In genomic region chr14:104732931-104733681, GRCh38 we compare ENCODE assay signal across 18 cellular contexts. TPM values are rescaled to one million over a fixed set of nuclear protein-coding genes. Genes with fewer than 3 reads are reported as not detected.
A peak's percentile ranks its signal among the peaks of the same experiment; 100 is the strongest.
DNase-seq lines count a peak whose midpoint lies in the region; ATAC-seq, FAIRE-seq and TF ChIP-seq lines count a peak whose summit lies in the region.
"Had no signal": no experiment of that assay in that cellular context is flagged by ENCODE, and none has a peak within 500 bp of the region (broad histone marks: within the 10 kb centered on the region; RNA-seq: fewer than 3 reads in every experiment).

No MANE protein-coding gene starts in this region.

- H3K27me3 ChIP-seq in keratinocyte (ENCODE audit: control insufficient read depth, extremely low read depth, insufficient read depth, low read length) (no peaks in the 10 kb centered on the region), gastrocnemius medialis (no peaks in the 10 kb centered on the region)
- H3K27me3 ChIP-seq: brain microvascular endothelial cell had no signal

- peak; percentile 1 to 10 for ATAC-seq in gastrocnemius medialis
- ATAC-seq: activated naive CD4-positive, alpha-beta T cell treated with anti-CD3 and anti-CD28 coated beads, Interleukin-2, amount 50 U/mL, for 72 hours; natural killer cell treated with Interleukin-12 subunit alpha and Interleukin-12 subunit beta and Interleukin-15 and Interleukin-18, amount 100 ng/mL, for 72 hours had no signal

- peaks cover 16% of the 10 kb centered on the region for H3K27me3 Mint-ChIP-seq in Calu3 (ENCODE audit: unreplicated experiment)
- H3K27me3 Mint-ChIP-seq: activated CD4-positive, alpha-beta T cell treated with anti-CD3 and anti-CD28 coated beads, Interleukin-2, amount 10 ng/mL, durations not matched to agents 7 days and 5 days; B cell had no signal

- TF ChIP-seq CTCF in Calu3 (IDR thresholded peaks at IDR 0.05; ENCODE audit: unreplicated experiment), result no peak
- no peak for TF ChIP-seq CTCF in keratinocyte (optimal IDR thresholded peaks at IDR 0.05 in 1 of 3, IDR thresholded peaks at IDR 0.05 in 1 of 3, conservative IDR thresholded peaks at IDR 0.05 in 1 of 3; ENCODE audit: extremely low read depth in 1 of 3, insufficient read depth in 2 of 3, low read length in 3 of 3)
- TF ChIP-seq CTCF in gastrocnemius medialis (IDR thresholded peaks at IDR 0.05 in 4 of 5, conservative IDR thresholded peaks at IDR 0.05 in 1 of 5), result no peak

- in situ Hi-C loops in gastrocnemius medialis (cut with MboI; ENCODE audit: low sequenced_read_pairs in 4 of 4), result no loop called here

- no peaks in the 10 kb centered on the region for H3K9me1 ChIP-seq in keratinocyte (ENCODE audit: control insufficient read depth, extremely low read depth, insufficient read depth, low read length)

- H3K4me3 Mint-ChIP-seq in Calu3 (ENCODE audit: low read depth, unreplicated experiment), result no peak overlapping the region
- H3K4me3 Mint-ChIP-seq: activated CD4-positive, alpha-beta T cell treated with anti-CD3 and anti-CD28 coated beads, Interleukin-2, amount 10 ng/mL, durations not matched to agents 7 days and 5 days; B cell; natural killer cell treated with Interleukin-12 subunit alpha and Interleukin-12 subunit beta and Interleukin-15 and Interleukin-18, amount 100 ng/mL, for 72 hours had no signal

- CTCF ChIA-PET in Calu3 (lab: Charles Lee), result no interaction called here

- H3K4me1 ChIP-seq in keratinocyte (ENCODE audit: control insufficient read depth, extremely low read depth, insufficient read depth, low read length) (peaks cover 20% of the 10 kb centered on the region), gastrocnemius medialis (peaks cover 78 to 88% of the 10 kb centered on the region in 2 donors)
- H3K4me1 ChIP-seq: HAP-1 had no signal

- intact Hi-C loops in Calu3 (cut with micrococcal nuclease; ENCODE audit: unreplicated experiment) (no loop called here), gastrocnemius medialis (cut with DNase I; ENCODE audit: low total_unique reads) (no loop called here)

- H3K36me3 ChIP-seq in keratinocyte (ENCODE audit: control insufficient read depth in 2 of 2, extremely low read depth in 1 of 2, insufficient read depth in 2 of 2, low read length in 2 of 2), result no peaks in the 10 kb centered on the region
- H3K36me3 ChIP-seq in gastrocnemius medialis, result no peaks in the 10 kb centered on the region
- H3K36me3 ChIP-seq: brain microvascular endothelial cell, HAP-1 had no signal

- TF ChIP-seq POLR2A in gastrocnemius medialis (IDR thresholded peaks at IDR 0.05), result no peak

- H3K4me2 ChIP-seq in keratinocyte (ENCODE audit: control insufficient read depth, extremely low read depth, insufficient read depth, low read depth, low read length), result peak overlapping the region; percentile 54

- H4K20me1 ChIP-seq in keratinocyte (ENCODE audit: control insufficient read depth, extremely low read depth, insufficient read depth, low read length), result no peaks in the 10 kb centered on the region

- peak overlapping the region; percentile 58 for H3K9ac ChIP-seq in keratinocyte (ENCODE audit: control insufficient read depth, extremely low read depth, insufficient read depth, low read length)

- no peaks in the 10 kb centered on the region for H3K79me2 ChIP-seq in keratinocyte (ENCODE audit: control insufficient read depth, insufficient read depth, low read length)

- peak overlapping the region in 1 of 3 experiments; percentile 13 for H3K4me3 ChIP-seq in keratinocyte (ENCODE audit: control insufficient read depth in 2 of 3, extremely low read depth in 1 of 3, insufficient read depth in 2 of 3, low read depth in 1 of 3, low read length in 3 of 3)
- H3K4me3 ChIP-seq in gastrocnemius medialis, result no peak overlapping the region
- H3K4me3 ChIP-seq: HAP-1 had no signal

- no TSS peak for BruUV-seq in Calu3 (replicated peaks; lab: Mats Ljungman, UMichigan)

- no peaks in the 10 kb centered on the region for H3K4me1 Mint-ChIP-seq in Calu3 (ENCODE audit: low read depth, unreplicated experiment)
- H3K4me1 Mint-ChIP-seq: activated CD4-positive, alpha-beta T cell treated with anti-CD3 and anti-CD28 coated beads, Interleukin-2, amount 10 ng/mL, durations not matched to agents 7 days and 5 days; B cell had no signal

- no peaks in the 10 kb centered on the region for H3K9me3 ChIP-seq in keratinocyte (ENCODE audit: control insufficient read depth, low read depth, low read length)
- H3K9me3 ChIP-seq in gastrocnemius medialis, result no peaks in the 10 kb centered on the region
- H3K9me3 ChIP-seq: HAP-1 had no signal

- no peaks in the 10 kb centered on the region for H3K9me3 Mint-ChIP-seq in Calu3 (ENCODE audit: low read depth, unreplicated experiment)
- H3K9me3 Mint-ChIP-seq: activated CD4-positive, alpha-beta T cell treated with anti-CD3 and anti-CD28 coated beads, Interleukin-2, amount 10 ng/mL, durations not matched to agents 7 days and 5 days; activated naive CD4-positive, alpha-beta T cell treated with anti-CD3 and anti-CD28 coated beads, Interleukin-2, amount 50 U/mL, for 72 hours; natural killer cell treated with Interleukin-12 subunit alpha and Interleukin-12 subunit beta and Interleukin-15 and Interleukin-18, amount 100 ng/mL, for 72 hours had no signal

- peak overlapping the region; percentile 44 for H3K27ac Mint-ChIP-seq in Calu3 (ENCODE audit: unreplicated experiment)
- H3K27ac Mint-ChIP-seq: activated CD4-positive, alpha-beta T cell treated with anti-CD3 and anti-CD28 coated beads, Interleukin-2, amount 10 ng/mL, durations not matched to agents 7 days and 5 days; activated naive CD4-positive, alpha-beta T cell treated with anti-CD3 and anti-CD28 coated beads, Interleukin-2, amount 50 U/mL, for 72 hours; B cell; natural killer cell treated with Interleukin-12 subunit alpha and Interleukin-12 subunit beta and Interleukin-15 and Interleukin-18, amount 100 ng/mL, for 72 hours had no signal

- dilution Hi-C loops in keratinocyte (cut with MboI; ENCODE audit: extremely low pct_ligation_motif_present, low sequenced_read_pairs), result no loop called here

- H3K36me3 Mint-ChIP-seq in Calu3 (ENCODE audit: insufficient read depth, unreplicated experiment), result peaks cover 12% of the 10 kb centered on the region
- H3K36me3 Mint-ChIP-seq: activated naive CD4-positive, alpha-beta T cell treated with anti-CD3 and anti-CD28 coated beads, Interleukin-2, amount 50 U/mL, for 72 hours; natural killer cell treated with Interleukin-12 subunit alpha and Interleukin-12 subunit beta and Interleukin-15 and Interleukin-18, amount 100 ng/mL, for 72 hours had no signal

- DNase-seq in Calu3 (peak; percentile 30), SW480 (ENCODE audit: low spot score) (peak; percentile 47), keratinocyte (ENCODE audit: low read depth, low spot score) (no peak), gastrocnemius medialis (peak; percentile 41 to 79), superior temporal gyrus (ENCODE audit: extremely low spot score) (no peak), midbrain (lab: John Stamatoyannopoulos, UW) (no peak)
- no peak for DNase-seq in stimulated activated CD4-positive, alpha-beta T cell treated with anti-CD3 and anti-CD28 coated beads, Interleukin-12 subunit alpha, Interleukin-12 subunit beta, amount 100 ng/mL, for 4 hours
- no peak for DNase-seq in activated naive CD4-positive, alpha-beta T cell treated with Interleukin-2 at 50 U/mL for 16 hours
- DNase-seq: activated CD4-positive, alpha-beta T cell treated with anti-CD3 and anti-CD28 coated beads, Interleukin-2, amount 10 ng/mL, durations not matched to agents 7 days and 5 days; brain microvascular endothelial cell; DMS 273 treated with DMSO at 0.1 percent for 48 hours; NCI-H510A; OCI-M1 had no signal

- H2AFZ ChIP-seq in keratinocyte (ENCODE audit: control insufficient read depth, low read length), result peak overlapping the region; percentile 49

- H3K27ac ChIP-seq in keratinocyte (ENCODE audit: control insufficient read depth, insufficient read depth, low read length) (peak overlapping the region; percentile 68), gastrocnemius medialis (peak overlapping the region; percentile 91 to 96 (median 95))
- H3K27ac ChIP-seq: brain microvascular endothelial cell had no signal

- peak; percentile 26 for FAIRE-seq in keratinocyte (lab: Jason Lieb, UNC)
- FAIRE-seq: TTC549 had no signal

RNA-seq across cellular contexts. Expression of gene ADSS1, which starts 9.1 kb away (rescaled TPM):
- total RNA-seq in Calu3 (2022), result 8.6 and 10.0 TPM in 2 replicates
- polyA plus RNA-seq in keratinocyte, result 1.7 to 4.9 TPM (median 1.8 TPM) in 3 replicates
- 12.4 TPM for polyA plus RNA-seq in keratinocyte (2011; ENCODE audit: low read depth)
- 1.1 and 1.8 TPM in 2 replicates for polyA plus RNA-seq in keratinocyte (2011; cell fraction: cytosol; rRNA removed)
- polyA plus RNA-seq in keratinocyte (2011; cell fraction: nucleus; rRNA removed), result 7.2 and 9.8 TPM in 2 replicates
- polyA plus RNA-seq in keratinocyte (2012; ENCODE audit: low replicate concordance), result 1.4 and 22.0 TPM in 2 replicates
- 0.32 to 1.5 TPM (median 1.3 TPM) in 3 replicates for polyA minus RNA-seq in keratinocyte
- polyA minus RNA-seq in keratinocyte (2011; cell fraction: cytosol; rRNA and poly(A)+ RNA removed), result 2.1 TPM
- polyA minus RNA-seq in keratinocyte (2011; cell fraction: nucleus; rRNA and poly(A)+ RNA removed), result 2.0 and 4.4 TPM in 2 replicates
- total RNA-seq in gastrocnemius medialis, result 100 to 1,000 TPM; 165 to 577 (median 232) TPM

RNA-seq across cellular contexts. Expression of gene SIVA1, which starts 19.8 kb away (rescaled TPM):
- 72.3 and 73.3 TPM in 2 replicates for total RNA-seq in Calu3 (2022)
- polyA plus RNA-seq in keratinocyte, result 33.5 to 63.3 TPM (median 35.3 TPM) in 3 replicates
- 9.6 TPM for polyA plus RNA-seq in keratinocyte (2011; ENCODE audit: low read depth)
- polyA plus RNA-seq in keratinocyte (2011; cell fraction: cytosol; rRNA removed), result 20.5 and 64.3 TPM in 2 replicates
- 31.3 and 53.0 TPM in 2 replicates for polyA plus RNA-seq in keratinocyte (2011; cell fraction: nucleus; rRNA removed)
- 30.1 and 57.7 TPM in 2 replicates for polyA plus RNA-seq in keratinocyte (2012; ENCODE audit: low replicate concordance)
- polyA minus RNA-seq in keratinocyte, result 7.4 to 12.8 TPM (median 12.5 TPM) in 3 replicates
- polyA minus RNA-seq in keratinocyte (2011; cell fraction: cytosol; rRNA and poly(A)+ RNA removed), result 38.8 TPM
- 9.2 and 11.4 TPM in 2 replicates for polyA minus RNA-seq in keratinocyte (2011; cell fraction: nucleus; rRNA and poly(A)+ RNA removed)
- total RNA-seq in gastrocnemius medialis, result 100 to 1,000 TPM; 228 to 357 (median 264) TPM

RNA-seq across cellular contexts. Expression of gene INF2, which starts 43.7 kb away (rescaled TPM):
- total RNA-seq in Calu3 (2022), result 208 and 220 TPM in 2 replicates
- 22.6 to 42.4 TPM (median 31.6 TPM) in 3 replicates for polyA plus RNA-seq in keratinocyte
- polyA plus RNA-seq in keratinocyte (2011; ENCODE audit: low read depth), result 13.0 TPM
- 21.2 and 50.7 TPM in 2 replicates for polyA plus RNA-seq in keratinocyte (2011; cell fraction: cytosol; rRNA removed)
- 66.3 and 100 TPM in 2 replicates for polyA plus RNA-seq in keratinocyte (2011; cell fraction: nucleus; rRNA removed)
- 31.0 and 82.3 TPM in 2 replicates for polyA plus RNA-seq in keratinocyte (2012; ENCODE audit: low replicate concordance)
- polyA minus RNA-seq in keratinocyte, result 27.3 to 92.4 TPM (median 35.0 TPM) in 3 replicates
- polyA minus RNA-seq in keratinocyte (2011; cell fraction: cytosol; rRNA and poly(A)+ RNA removed), result 74.2 TPM
- 56.2 and 58.6 TPM in 2 replicates for polyA minus RNA-seq in keratinocyte (2011; cell fraction: nucleus; rRNA and poly(A)+ RNA removed)
- total RNA-seq in gastrocnemius medialis, result 10 to 100 TPM; 11.6 to 34.6 (median 19.7) TPM

Comparison
In these comparisons a context has a peak if more than half of its experiments do, and no peak if none do; other contexts are left out.
1. DNase-seq: peak in Calu3 (single experiment), SW480 (single experiment) and gastrocnemius medialis (2 of 2); none in keratinocyte (single experiment), superior temporal gyrus (single experiment), stimulated activated CD4-positive, alpha-beta T cell treated with anti-CD3 and anti-CD28 coated beads, Interleukin-12 subunit alpha, Interleukin-12 subunit beta, amount 100 ng/mL, for 4 hours (single experiment), midbrain (single experiment) and activated naive CD4-positive, alpha-beta T cell treated with Interleukin-2 at 50 U/mL for 16 hours (single experiment).
2. RNA of gene ADSS1, which starts 9.1 kb away (total RNA-seq): 165 to 577 TPM in gastrocnemius medialis; 8.6 to 10.0 TPM in Calu3; every median in the first group is over 10 times any median in the second.